1 cellular context compared by ENCODE assay signal in genomic region chr22:29277927-29278326, GRCh38.
TF ChIP-seq lines count a peak whose summit lies in the region.

No MANE protein-coding gene starts in this region.

TF ChIP-seq in HepG2, 621 proteins besides CTCF, POLR2A, EP300 and RAD21:
- TF ChIP-seq, protein P1, sequence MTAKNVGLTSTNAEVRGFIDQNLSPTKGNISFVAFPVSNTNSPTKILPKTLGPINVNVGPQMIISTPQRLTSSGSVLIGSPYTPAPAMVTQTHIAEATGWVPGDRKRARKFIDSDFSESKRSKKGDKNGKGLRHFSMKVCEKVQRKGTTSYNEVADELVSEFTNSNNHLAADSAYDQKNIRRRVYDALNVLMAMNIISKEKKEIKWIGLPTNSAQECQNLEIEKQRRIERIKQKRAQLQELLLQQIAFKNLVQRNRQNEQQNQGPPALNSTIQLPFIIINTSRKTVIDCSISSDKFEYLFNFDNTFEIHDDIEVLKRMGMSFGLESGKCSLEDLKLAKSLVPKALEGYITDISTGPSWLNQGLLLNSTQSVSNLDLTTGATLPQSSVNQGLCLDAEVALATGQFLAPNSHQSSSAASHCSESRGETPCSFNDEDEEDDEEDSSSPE (CRISPR knock-in tag; IDR thresholded peaks at IDR 0.05) = no peak
- TF ChIP-seq FOXK1 (CRISPR knock-in tag; IDR thresholded peaks at IDR 0.05; ENCODE audit: borderline replicate concordance, low read depth) = no peak
- TF ChIP-seq MXD1 (CRISPR knock-in tag; IDR thresholded peaks at IDR 0.05) = no peak
- no peak for TF ChIP-seq ZNF83 (CRISPR knock-in tag; IDR thresholded peaks at IDR 0.05; ENCODE audit: borderline replicate concordance)
- TF ChIP-seq PCBP2 (optimal IDR thresholded peaks at IDR 0.05; ENCODE audit: low read depth, low read length, poor library complexity, severe bottlenecking) = no peak
- no peak for TF ChIP-seq KLF9 (CRISPR knock-in tag; IDR thresholded peaks at IDR 0.05; ENCODE audit: low read depth)
- TF ChIP-seq SNRNP70 (IDR thresholded peaks at IDR 0.05; ENCODE audit: low read depth, low read length) = no peak
- TF ChIP-seq NKX3-1 (CRISPR knock-in tag; IDR thresholded peaks at IDR 0.05) = no peak
- TF ChIP-seq ZNF784 (CRISPR knock-in tag; IDR thresholded peaks at IDR 0.05; ENCODE audit: borderline replicate concordance) = no peak
- TF ChIP-seq THAP8 (CRISPR knock-in tag; IDR thresholded peaks at IDR 0.05; ENCODE audit: borderline replicate concordance) = no peak
- TF ChIP-seq ZNF678 (CRISPR knock-in tag; IDR thresholded peaks at IDR 0.05) = no peak
- no peak for TF ChIP-seq MZF1 (CRISPR knock-in tag; IDR thresholded peaks at IDR 0.05; ENCODE audit: borderline replicate concordance)
- TF ChIP-seq KLF13 (CRISPR knock-in tag; IDR thresholded peaks at IDR 0.05) = no peak
- TF ChIP-seq HINFP (CRISPR knock-in tag; IDR thresholded peaks at IDR 0.05; ENCODE audit: low read depth) = no peak
- no peak for TF ChIP-seq SATB2 (CRISPR knock-in tag; IDR thresholded peaks at IDR 0.05)
- TF ChIP-seq, protein P2, sequence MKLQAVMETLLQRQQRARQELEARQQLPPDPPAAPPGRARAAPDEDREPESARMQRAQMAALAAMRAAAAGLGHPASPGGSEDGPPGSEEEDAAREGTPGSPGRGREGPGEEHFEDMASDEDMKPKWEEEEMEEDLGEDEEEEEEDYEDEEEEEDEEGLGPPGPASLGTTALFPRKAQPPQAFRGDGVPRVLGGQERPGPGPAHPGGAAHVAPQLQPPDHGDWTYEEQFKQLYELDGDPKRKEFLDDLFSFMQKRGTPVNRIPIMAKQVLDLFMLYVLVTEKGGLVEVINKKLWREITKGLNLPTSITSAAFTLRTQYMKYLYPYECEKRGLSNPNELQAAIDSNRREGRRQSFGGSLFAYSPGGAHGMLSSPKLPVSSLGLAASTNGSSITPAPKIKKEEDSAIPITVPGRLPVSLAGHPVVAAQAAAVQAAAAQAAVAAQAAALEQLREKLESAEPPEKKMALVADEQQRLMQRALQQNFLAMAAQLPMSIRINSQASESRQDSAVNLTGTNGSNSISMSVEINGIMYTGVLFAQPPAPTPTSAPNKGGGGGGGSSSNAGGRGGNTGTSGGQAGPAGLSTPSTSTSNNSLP (IDR thresholded peaks at IDR 0.05; ENCODE audit: low read depth, low read length) = no peak
TF ChIP-seq in HepG2: peak in this region for 0.
